8 cellular contexts compared by ENCODE assay signal in genomic region chr5:57174850-57175525, GRCh38. TPM values are rescaled to one million over a fixed set of nuclear protein-coding genes. Genes with fewer than 3 reads are reported as not detected.
DNase-seq lines count a peak whose midpoint lies in the region; ATAC-seq and TF ChIP-seq lines count a peak whose summit lies in the region.

No MANE protein-coding gene starts in this region.

- H3K9me3 ChIP-seq in BLaER1 treated with 17β-estradiol and CSF1 and Interleukin-3, amounts not matched to agents 10 nM and 100 nM (replicated peaks in 1 of 11) = no peaks in the 10 kb centered on the region
- H3K9me3 ChIP-seq in body of pancreas = no peaks in the 10 kb centered on the region
- no peaks in the 10 kb centered on the region for H3K9me3 ChIP-seq in lung (ENCODE audit: control insufficient read depth in 2 of 2, insufficient read depth in 1 of 2, low read length in 1 of 2)
- no peaks in the 10 kb centered on the region for H3K9me3 ChIP-seq in upper lobe of right lung

- peak overlapping the region; percentile 98 to 100 (median 100) for H3K9ac ChIP-seq in BLaER1 treated with 17β-estradiol and CSF1 and Interleukin-3, amounts not matched to agents 10 nM and 100 nM
- H3K9ac ChIP-seq in KMS-11 = peak overlapping the region; percentile 99

- ATAC-seq in body of pancreas (no peak), lung (ENCODE audit: insufficient read depth, low FRiP score) (no peak), upper lobe of right lung (no peak), sciatic nerve (no peak)

- no peaks in the 10 kb centered on the region for H3K27me3 ChIP-seq in BLaER1 treated with 17β-estradiol and CSF1 and Interleukin-3, amounts not matched to agents 10 nM and 100 nM
- H3K27me3 ChIP-seq in KMS-11 (ENCODE audit: insufficient read depth, low read depth) = no peaks in the 10 kb centered on the region
- no peaks in the 10 kb centered on the region for H3K27me3 ChIP-seq in body of pancreas
- H3K27me3 ChIP-seq in lung (ENCODE audit: control insufficient read depth, insufficient read depth) = no peaks in the 10 kb centered on the region
- H3K27me3 ChIP-seq in upper lobe of right lung = no peaks in the 10 kb centered on the region

- peaks cover 0 to 39% (median 18%) of the 10 kb centered on the region in 11 experiments; a peak in 15 of 22 replicates for H3K36me3 ChIP-seq in BLaER1 treated with 17β-estradiol and CSF1 and Interleukin-3, amounts not matched to agents 10 nM and 100 nM
- H3K36me3 ChIP-seq in KMS-11 (ENCODE audit: insufficient read depth) (peaks cover 15% of the 10 kb centered on the region), body of pancreas (replicated peaks in 1 of 2; ENCODE audit: insufficient read depth in 1 of 2, low read depth in 2 of 2) (no peaks in the 10 kb centered on the region), lung (ENCODE audit: control insufficient read depth in 2 of 2, insufficient read depth in 2 of 2, low read length in 2 of 2) (no peaks in the 10 kb centered on the region), upper lobe of right lung (peaks cover 4% of the 10 kb centered on the region)

- 0 to 1% methylated on average over 11 of the region's 11 CpGs for WGBS in body of pancreas, 2 donors
- 0 to 1% methylated on average over 11 of the region's 11 CpGs for WGBS in lung, 2 donors

- DNase-seq in body of pancreas = no peak
- no peak for DNase-seq in lung (ENCODE audit: low spot score)
- DNase-seq in upper lobe of right lung = no peak
- no peak for DNase-seq in germinal center (ENCODE audit: low spot score)
- DNase-seq in stimulated activated CD8-positive, alpha-beta memory T cell treated with anti-CD3 and anti-CD28 coated beads, Interleukin-4, amount 100 ng/mL, for 48 hours = no peak
- no peak for DNase-seq in sciatic nerve (ENCODE audit: low spot score)

- peak overlapping the region; percentile 98 to 100 (median 99) for H3K27ac ChIP-seq in BLaER1 treated with 17β-estradiol and CSF1 and Interleukin-3, amounts not matched to agents 10 nM and 100 nM
- H3K27ac ChIP-seq in KMS-11 (peak overlapping the region; percentile 99), body of pancreas (peak overlapping the region; percentile 98 to 100 (median 100)), lung (ENCODE audit: low read depth in 1 of 2, low read length in 1 of 2) (peak overlapping the region; percentile 95 to 96), upper lobe of right lung (peak overlapping the region; percentile 91)

- TF ChIP-seq CTCF in KMS-11 (conservative IDR thresholded peaks at IDR 0.05; ENCODE audit: low read depth, low read length) = no peak
- TF ChIP-seq CTCF in body of pancreas (IDR thresholded peaks at IDR 0.05) = no peak
- no peak for TF ChIP-seq CTCF in lung (IDR thresholded peaks at IDR 0.05; ENCODE audit: control extremely low read depth, extremely low read depth)
- no peak for TF ChIP-seq CTCF in upper lobe of right lung (IDR thresholded peaks at IDR 0.05)

- H2AFZ ChIP-seq in KMS-11 (ENCODE audit: low read depth) = no peak overlapping the region

- H4K20me1 ChIP-seq in BLaER1 treated with 17β-estradiol and CSF1 and Interleukin-3, amounts not matched to agents 10 nM and 100 nM = peaks cover 53 to 59% (median 56%) of the 10 kb centered on the region in 11 experiments
- peaks cover 31% of the 10 kb centered on the region for H4K20me1 ChIP-seq in KMS-11 (ENCODE audit: insufficient read depth)

- H3K4me3 ChIP-seq in BLaER1 treated with 17β-estradiol and CSF1 and Interleukin-3, amounts not matched to agents 10 nM and 100 nM = peak overlapping the region; percentile 80 to 100 (median 92)
- H3K4me3 ChIP-seq in KMS-11 (IDR thresholded peaks at IDR 0.05; ENCODE audit: insufficient read depth, low read depth, low read length) (no peak overlapping the region), body of pancreas (peak overlapping the region; percentile 85 to 96), lung (peak overlapping the region; percentile 88), upper lobe of right lung (peak overlapping the region; percentile 64)

- peaks cover 24 to 42% (median 38%) of the 10 kb centered on the region in 10 experiments for H3K4me1 ChIP-seq in BLaER1 treated with 17β-estradiol and CSF1 and Interleukin-3, amounts not matched to agents 10 nM and 100 nM
- H3K4me1 ChIP-seq in KMS-11 (ENCODE audit: low read depth, poor library complexity, severe bottlenecking) = peaks cover 32% of the 10 kb centered on the region
- H3K4me1 ChIP-seq in body of pancreas = peaks cover 42% of the 10 kb centered on the region
- H3K4me1 ChIP-seq in lung (ENCODE audit: control insufficient read depth in 2 of 2, insufficient read depth in 2 of 2, low read length in 2 of 2) = peaks cover 9 to 15% of the 10 kb centered on the region in 2 donors
- H3K4me1 ChIP-seq in upper lobe of right lung = peaks cover 32% of the 10 kb centered on the region

- peak overlapping the region; percentile 87 to 98 (median 95) for H3K4me2 ChIP-seq in BLaER1 treated with 17β-estradiol and CSF1 and Interleukin-3, amounts not matched to agents 10 nM and 100 nM
- peak overlapping the region; percentile 72 for H3K4me2 ChIP-seq in KMS-11

- no peak for TF ChIP-seq POLR2A in body of pancreas (IDR thresholded peaks at IDR 0.05)

- peaks cover 62% of the 10 kb centered on the region for H3K79me2 ChIP-seq in KMS-11 (ENCODE audit: insufficient read depth, low read depth)

- intact Hi-C loops in body of pancreas (cut with DNase I) (no loop called here), upper lobe of right lung (cut with DNase I) (no loop called here), sciatic nerve (cut with DNase I) (no loop called here)

RNA-seq across cellular contexts. Expression of gene GPBP1, which starts 1.1 kb away (rescaled TPM):
- 10 to 100 TPM; 53.2 to 67.2 TPM for total RNA-seq in body of pancreas
- 100 to 1,000 TPM in 1 of 2 donors, 10 to 100 TPM in 1; 49.6 to 159 TPM for total RNA-seq in lung
- 10 to 100 TPM; 42.6 to 49.3 TPM for polyA plus RNA-seq in lung
- 63.0 TPM for total RNA-seq in upper lobe of right lung
- 102 TPM for total RNA-seq in sciatic nerve
